In genomic region chr2:206127656-206128055, GRCh38 we compare ENCODE assay signal across 14 cellular contexts. TPM values are rescaled to one million over a fixed set of nuclear protein-coding genes. Genes with fewer than 3 reads are reported as not detected.
DNase-seq lines count a peak whose midpoint lies in the region; ATAC-seq, FAIRE-seq and TF ChIP-seq lines count a peak whose summit lies in the region.
"Had no signal": no experiment of that assay in that cellular context is flagged by ENCODE, and none has a peak within 500 bp of the region (broad histone marks: within the 10 kb centered on the region; RNA-seq: fewer than 3 reads in every experiment).

No MANE protein-coding gene starts in this region.

- no peaks in the 10 kb centered on the region for H4K20me1 ChIP-seq in DND-41 (ENCODE audit: insufficient read depth, low read length)
- no peaks in the 10 kb centered on the region for H4K20me1 ChIP-seq in Loucy (ENCODE audit: insufficient read depth, low read length, poor library complexity, severe bottlenecking)

- no peak for TF ChIP-seq EP300 in A549 (IDR thresholded peaks at IDR 0.05)

- H3K9me3 ChIP-seq in A549 (no peaks in the 10 kb centered on the region), DND-41 (ENCODE audit: insufficient read depth, low read length, severe bottlenecking) (no peaks in the 10 kb centered on the region), Loucy (ENCODE audit: insufficient read depth, low read depth, low read length) (no peaks in the 10 kb centered on the region)
- H3K9me3 ChIP-seq: esophagus muscularis mucosa, tibial nerve had no signal

- no peak for FAIRE-seq in A549 (lab: Jason Lieb, UNC)
- FAIRE-seq: RCC 7860 had no signal

- H3K36me3 ChIP-seq in DND-41 (ENCODE audit: insufficient read depth, low read length) (peaks cover 89% of the 10 kb centered on the region), Loucy (ENCODE audit: insufficient read depth, low read length) (peaks cover 63% of the 10 kb centered on the region)

- no peaks in the 10 kb centered on the region for H3F3A ChIP-seq in Loucy (ENCODE audit: low read depth)

- CTCF ChIA-PET in A549 (lab: Yijun Ruan, JAX): interaction anchor here (1.5 kb wide), 1 partner anchor 132 kb away, joined by 3 read pairs; no protein-coding TSS in a partner anchor

- H3K27me3 ChIP-seq in DND-41 (ENCODE audit: insufficient read depth, low read length, poor library complexity) (no peaks in the 10 kb centered on the region), Loucy (ENCODE audit: insufficient read depth, low read length, poor library complexity, severe bottlenecking) (no peaks in the 10 kb centered on the region)
- H3K27me3 ChIP-seq: esophagus muscularis mucosa, tibial nerve had no signal

- H2AFZ ChIP-seq in DND-41 (ENCODE audit: low read depth, low read length) (no peak overlapping the region), Loucy (ENCODE audit: low read length) (no peak overlapping the region)

- H3K4me3 ChIP-seq in A549 (no peak overlapping the region), DND-41 (ENCODE audit: low read depth in 1 of 2, low read length in 2 of 2) (no peak overlapping the region), Loucy (ENCODE audit: low read length, poor library complexity, severe bottlenecking) (no peak overlapping the region), astrocyte of the spinal cord (ENCODE audit: low read depth, low read length) (no peak overlapping the region)
- H3K4me3 ChIP-seq: esophagus muscularis mucosa, tibial nerve had no signal

- in situ Hi-C loops in astrocyte of the spinal cord (cut with HindIII; ENCODE audit: low sequenced_read_pairs): no loop called here

- peak; percentile 11 to 39; a peak in 2 of 5 replicates for TF ChIP-seq RAD21 in A549 (conservative IDR thresholded peaks at IDR 0.05 in 1 of 2, IDR thresholded peaks at IDR 0.05 in 1 of 2)

- H3K27ac ChIP-seq in A549 (no peak overlapping the region), DND-41 (ENCODE audit: low read length) (no peak overlapping the region)
- H3K27ac ChIP-seq: esophagus muscularis mucosa, tibial nerve had no signal

- TF ChIP-seq CTCF in A549 (IDR thresholded peaks at IDR 0.05): peak; percentile 21; the same call in 1 of the 3 replicates
- TF ChIP-seq CTCF in DND-41 (IDR thresholded peaks at IDR 0.05; ENCODE audit: borderline replicate concordance, extremely low read depth, low read length, poor library complexity, severe bottlenecking): peak; percentile 9
- TF ChIP-seq CTCF in Loucy (conservative IDR thresholded peaks at IDR 0.05; ENCODE audit: low read length): peak; percentile 43
- peak; percentile 1 for TF ChIP-seq CTCF in astrocyte of the spinal cord (IDR thresholded peaks at IDR 0.05; ENCODE audit: low read depth, low read length)

- H3K9me2 ChIP-seq in Loucy (replicated peaks; ENCODE audit: low read depth, low read length): no peaks in the 10 kb centered on the region

- H3K4me2 ChIP-seq in A549: no peak overlapping the region
- no peak overlapping the region for H3K4me2 ChIP-seq in DND-41 (ENCODE audit: insufficient read depth, low read length)
- H3K4me2 ChIP-seq in Loucy (ENCODE audit: low read depth, low read length, poor library complexity, severe bottlenecking): no peak overlapping the region

- no peak overlapping the region for H3K9ac ChIP-seq in DND-41 (ENCODE audit: low read depth, low read length)
- H3K9ac ChIP-seq in Loucy (ENCODE audit: low read depth, low read length, poor library complexity, severe bottlenecking): no peak overlapping the region

- H3K4me1 ChIP-seq in A549 (peaks cover 3% of the 10 kb centered on the region; the same call in 1 of the 3 replicates), DND-41 (ENCODE audit: insufficient read depth, low read length) (no peaks in the 10 kb centered on the region), Loucy (ENCODE audit: insufficient read depth, low read length, poor library complexity, severe bottlenecking) (no peaks in the 10 kb centered on the region)
- H3K4me1 ChIP-seq: esophagus muscularis mucosa, tibial nerve had no signal

- TF ChIP-seq POLR2A in A549 (IDR thresholded peaks at IDR 0.05; ENCODE audit: low read length): no peak

- no peaks in the 10 kb centered on the region for H3K79me2 ChIP-seq in DND-41 (ENCODE audit: insufficient read depth, low read length)
- no peaks in the 10 kb centered on the region for H3K79me2 ChIP-seq in Loucy (ENCODE audit: insufficient read depth, low read length)

- POLR2A ChIA-PET in A549 (lab: Yijun Ruan, JAX): no interaction called here

- ATAC-seq in A549: peak; percentile 89 to 90
- 0 out of 3 replicates have a peak, but pooled peaks have one; percentile 55 for ATAC-seq in DND-41 (ENCODE audit: insufficient read depth, low read depth)
- ATAC-seq in GM18511 (IDR thresholded peaks at IDR 0.05; ENCODE audit: unreplicated experiment): no peak
- no peak for ATAC-seq in HG03460 (IDR thresholded peaks at IDR 0.05; ENCODE audit: unreplicated experiment)

- DNase-seq in A549 (ENCODE audit: low read depth in 1 of 2, low spot score in 1 of 2): peak in 1 of 2 experiments; percentile 49
- no peak for DNase-seq in DND-41
- no peak for DNase-seq in astrocyte of the spinal cord (ENCODE audit: low read depth, low spot score)
- DNase-seq in AG20443 (ENCODE audit: low spot score): no peak
- DNase-seq in hepatic stellate cell (ENCODE audit: low spot score): no peak
- DNase-seq: activated CD8-positive, alpha-beta memory T cell treated with anti-CD3 and anti-CD28 coated beads for 24 hours; activated naive CD4-positive, alpha-beta T cell treated with anti-CD3 and anti-CD28 coated beads, Interleukin-2, amount 10 ng/mL, durations not matched to agents 7 days and 5 days; NCI-H2029 treated with DMSO at 0.1 percent for 48 hours had no signal

TF ChIP-seq in A549, 52 proteins besides CTCF, POLR2A, EP300 and RAD21 (continues in another document):
- TF ChIP-seq CBX2 (IDR thresholded peaks at IDR 0.05; ENCODE audit: borderline replicate concordance, low read depth) (no peak), HOXB13 (CRISPR knock-in tag; IDR thresholded peaks at IDR 0.05; ENCODE audit: low read depth) (no peak), GATA3 (IDR thresholded peaks at IDR 0.05; ENCODE audit: borderline replicate concordance) (no peak), HMGXB4 (CRISPR knock-in tag; IDR thresholded peaks at IDR 0.05; ENCODE audit: borderline replicate concordance) (no peak), ZFP36 (IDR thresholded peaks at IDR 0.05; ENCODE audit: borderline replicate concordance, partially characterized antibody) (no peak), USF2 (IDR thresholded peaks at IDR 0.05) (no peak), KDM1A (IDR thresholded peaks at IDR 0.05; ENCODE audit: low read depth) (no peak), ESRRA (IDR thresholded peaks at IDR 0.05; ENCODE audit: borderline replicate concordance, low read length) (no peak), MAZ (IDR thresholded peaks at IDR 0.05; ENCODE audit: borderline replicate concordance, low read depth, low read length) (no peak), FOSB (CRISPR knock-in tag; IDR thresholded peaks at IDR 0.05) (no peak), EHMT2 (IDR thresholded peaks at IDR 0.05; ENCODE audit: low read depth) (no peak), PHF8 (IDR thresholded peaks at IDR 0.05; ENCODE audit: borderline replicate concordance, low read depth) (no peak), HDAC2 (IDR thresholded peaks at IDR 0.05) (no peak)

RNA-seq across cellular contexts. Expression of gene NDUFS1, which starts 31.6 kb away (rescaled TPM):
- polyA plus RNA-seq in A549 (2011; rRNA removed) (126 and 134 TPM in 2 replicates), A549 (2017; fragmentation: RNase III; extraction: RNeasy Plus Mini Kit Qiagen cat#74134 plus additional on column Dnase treatment) (78.7 to 86.7 TPM (median 82.7 TPM) in 3 replicates)
- polyA plus RNA-seq in A549 (2012; cell fraction: cytosol; rRNA removed): 47.2 and 48.2 TPM in 2 replicates
- polyA plus RNA-seq in A549 (2012; cell fraction: nucleus; rRNA removed): 32.8 and 48.6 TPM in 2 replicates
- 70.6 and 106 TPM in 2 replicates for polyA minus RNA-seq in A549 (2011; rRNA and poly(A)+ RNA removed)

RNA-seq across cellular contexts. Expression of gene EEF1B2, which starts 32.0 kb away (rescaled TPM):
- polyA plus RNA-seq in A549 (2011; rRNA removed) (839 and 1,363 TPM in 2 replicates), A549 (2017; fragmentation: RNase III; extraction: RNeasy Plus Mini Kit Qiagen cat#74134 plus additional on column Dnase treatment) (1,005 to 1,061 TPM (median 1,035 TPM) in 3 replicates)
- polyA plus RNA-seq in A549 (2012; cell fraction: cytosol; rRNA removed): 930 and 1,028 TPM in 2 replicates
- 344 and 371 TPM in 2 replicates for polyA plus RNA-seq in A549 (2012; cell fraction: nucleus; rRNA removed)
- 463 and 573 TPM in 2 replicates for polyA minus RNA-seq in A549 (2011; rRNA and poly(A)+ RNA removed)

RNA-seq across cellular contexts. Expression of gene INO80D, which starts 41.7 kb away (rescaled TPM):
- polyA plus RNA-seq in A549 (2011; rRNA removed) (5.0 and 5.7 TPM in 2 replicates), A549 (2017; fragmentation: RNase III; extraction: RNeasy Plus Mini Kit Qiagen cat#74134 plus additional on column Dnase treatment) (1.3 to 1.8 TPM (median 1.4 TPM) in 3 replicates)
- polyA plus RNA-seq in A549 (2012; cell fraction: cytosol; rRNA removed): 0.46 and 0.70 TPM in 2 replicates
- 1.3 and 2.2 TPM in 2 replicates for polyA plus RNA-seq in A549 (2012; cell fraction: nucleus; rRNA removed)
- polyA minus RNA-seq in A549 (2011; rRNA and poly(A)+ RNA removed): 48.4 and 59.8 TPM in 2 replicates

Comparison
In these comparisons a context has a peak if more than half of its experiments do, and no peak if none do; other contexts are left out.
1. ATAC-seq: peak in A549 (2 of 2) and DND-41 (single experiment); none in GM18511 (single experiment) and HG03460 (single experiment).
2. Peak in every context shown above with its lines, with median percentiles within 50 percentile points of each other: CTCF ChIP-seq.